ENCODE assay signal across 8 cellular contexts in genomic region chr5:157265714-157266285, GRCh38. TPM values are rescaled to one million over a fixed set of nuclear protein-coding genes. Genes with fewer than 3 reads are reported as not detected.
A peak's percentile ranks its signal among the peaks of the same experiment; 100 is the strongest.
DNase-seq lines count a peak whose midpoint lies in the region; ATAC-seq and TF ChIP-seq lines count a peak whose summit lies in the region.

Gene CYFIP2, plus strand, starts transcription at chr5:157266123. Its CDS starts 19,239 bp downstream, at chr5:157285362.

- H3K4me1 ChIP-seq in DND-41 (ENCODE audit: insufficient read depth, low read length) (peaks cover 58% of the 10 kb centered on the region), HUES6 (ENCODE audit: control insufficient read depth, insufficient read depth, low read length) (peaks cover 34% of the 10 kb centered on the region), SJSA1 (replicated peaks) (peaks cover 11% of the 10 kb centered on the region), ovary (ENCODE audit: insufficient read depth) (no peaks in the 10 kb centered on the region), tibial artery (peaks cover 0 to 14% (median 9%) of the 10 kb centered on the region in 4 donors)

- no peaks in the 10 kb centered on the region for H3K27me3 ChIP-seq in DND-41 (ENCODE audit: insufficient read depth, low read length, poor library complexity)
- peaks cover 28% of the 10 kb centered on the region for H3K27me3 ChIP-seq in HUES6 (ENCODE audit: control insufficient read depth, insufficient read depth, low read length)
- peaks cover 39% of the 10 kb centered on the region for H3K27me3 ChIP-seq in SJSA1 (replicated peaks)
- H3K27me3 ChIP-seq in ovary, result no peaks in the 10 kb centered on the region
- no peaks in the 10 kb centered on the region for H3K27me3 ChIP-seq in tibial artery

- TF ChIP-seq CTCF in DND-41 (IDR thresholded peaks at IDR 0.05; ENCODE audit: borderline replicate concordance, extremely low read depth, low read length, poor library complexity, severe bottlenecking), result no peak
- no peak for TF ChIP-seq CTCF in ovary (IDR thresholded peaks at IDR 0.05)
- TF ChIP-seq CTCF in tibial artery (IDR thresholded peaks at IDR 0.05), result no peak

- H4K20me1 ChIP-seq in DND-41 (ENCODE audit: insufficient read depth, low read length), result peaks cover 13% of the 10 kb centered on the region

- no peak for TF ChIP-seq EP300 in ovary (IDR thresholded peaks at IDR 0.05)

- H3K36me3 ChIP-seq in DND-41 (ENCODE audit: insufficient read depth, low read length), result peaks cover 44% of the 10 kb centered on the region
- H3K36me3 ChIP-seq in HUES6 (ENCODE audit: control insufficient read depth, insufficient read depth, low read length), result no peaks in the 10 kb centered on the region
- H3K36me3 ChIP-seq in SJSA1, result no peaks in the 10 kb centered on the region
- no peaks in the 10 kb centered on the region for H3K36me3 ChIP-seq in ovary
- no peaks in the 10 kb centered on the region for H3K36me3 ChIP-seq in tibial artery

- ATAC-seq in DND-41 (ENCODE audit: insufficient read depth, low read depth) (peak; percentile 84), GM21447 (IDR thresholded peaks at IDR 0.05; ENCODE audit: unreplicated experiment) (peak; percentile 79)

- no peak for TF ChIP-seq POLR2A in ovary (IDR thresholded peaks at IDR 0.05)

- peak within 1 kb of the TSS; percentile 93 for H3K9ac ChIP-seq in DND-41 (ENCODE audit: low read depth, low read length)
- peak within 1 kb of the TSS; percentile 58 for H3K9ac ChIP-seq in HUES6 (ENCODE audit: low read length)

- WGBS in ovary, 3 donors, result 1 to 2% (median 2%) methylated on average over 31 to 58 of the region's 58 CpGs

- peak within 1 kb of the TSS; percentile 97 for H3K27ac ChIP-seq in DND-41 (ENCODE audit: low read length)
- H3K27ac ChIP-seq in HUES6 (ENCODE audit: low read depth, low read length), result no peak within 1 kb of the TSS
- no peak within 1 kb of the TSS for H3K27ac ChIP-seq in SJSA1
- H3K27ac ChIP-seq in ovary, result no peak within 1 kb of the TSS
- H3K27ac ChIP-seq in tibial artery, result peak within 1 kb of the TSS; percentile 14 to 31

- DNase-seq in DND-41 (peak; percentile 93), SJSA1 (ENCODE audit: low read depth in 1 of 2, low spot score in 2 of 2) (peak; percentile 32 to 60), glomerular visceral epithelial cell (ENCODE audit: extremely low spot score) (peak; percentile 66), ovary (peak; percentile 26 to 63 (median 53)), tibial artery (peak; percentile 30 to 69)
- peak; percentile 75 for DNase-seq in activated gamma-delta T cell treated with anti-CD3 and anti-CD28 coated beads, Interleukin-2, amount 50 U/mL, for 16 hours (ENCODE audit: low read depth)

- peak within 1 kb of the TSS; percentile 57 to 78 for H3K4me3 ChIP-seq in DND-41 (ENCODE audit: low read depth in 1 of 2, low read length in 2 of 2)
- peak within 1 kb of the TSS; percentile 79 for H3K4me3 ChIP-seq in HUES6 (ENCODE audit: low read depth, low read length)
- H3K4me3 ChIP-seq in SJSA1, result peak within 1 kb of the TSS; percentile 46
- H3K4me3 ChIP-seq in ovary, result peak within 1 kb of the TSS; percentile 53
- H3K4me3 ChIP-seq in tibial artery, result peak within 1 kb of the TSS; percentile 75

- intact Hi-C loops in ovary (cut with DNase I), result no loop called here
- intact Hi-C loops in tibial artery (cut with DNase I; ENCODE audit: low total_unique reads), result no loop called here

- peak within 1 kb of the TSS; percentile 92 for H3K4me2 ChIP-seq in DND-41 (ENCODE audit: insufficient read depth, low read length)

- peak within 1 kb of the TSS; percentile 70 for H2AFZ ChIP-seq in DND-41 (ENCODE audit: low read depth, low read length)

- H3K9me3 ChIP-seq in DND-41 (ENCODE audit: insufficient read depth, low read length, severe bottlenecking) (no peaks in the 10 kb centered on the region), HUES6 (ENCODE audit: control insufficient read depth, insufficient read depth, low read depth, low read length) (no peaks in the 10 kb centered on the region), SJSA1 (replicated peaks) (no peaks in the 10 kb centered on the region), ovary (no peaks in the 10 kb centered on the region), tibial artery (no peaks in the 10 kb centered on the region)

- H3K79me2 ChIP-seq in DND-41 (ENCODE audit: insufficient read depth, low read length), result peaks cover 55% of the 10 kb centered on the region

RNA-seq across cellular contexts. Expression of gene CYFIP2, which starts in this region (rescaled TPM):
- 0.06 and 4.1 TPM in 2 replicates for total RNA-seq in SJSA1 (2014; rRNA removed; shearing (Covaris generic))
- total RNA-seq in ovary, result 10 to 100 TPM in 6 of 7 donors, 1 to 10 TPM in 1; 5.6 to 22.2 (median 17.1) TPM
- polyA plus RNA-seq in ovary, result 10 to 100 TPM in 1 of 2 donors, 1 to 10 TPM in 1; 4.9 to 39.8 TPM

Comparison
In these comparisons a context has a peak if more than half of its experiments do, and no peak if none do; other contexts are left out.
1. H3K27ac ChIP-seq: peak in DND-41 (single experiment) and tibial artery (2 of 2); none in HUES6 (single experiment), SJSA1 (single experiment) and ovary (0 of 2).
2. Peak in every context shown above with its lines, with median percentiles within 50 percentile points of each other: DNase-seq and H3K4me3 ChIP-seq.